9 cellular contexts compared by ENCODE assay signal in the genomic region with DNA sequence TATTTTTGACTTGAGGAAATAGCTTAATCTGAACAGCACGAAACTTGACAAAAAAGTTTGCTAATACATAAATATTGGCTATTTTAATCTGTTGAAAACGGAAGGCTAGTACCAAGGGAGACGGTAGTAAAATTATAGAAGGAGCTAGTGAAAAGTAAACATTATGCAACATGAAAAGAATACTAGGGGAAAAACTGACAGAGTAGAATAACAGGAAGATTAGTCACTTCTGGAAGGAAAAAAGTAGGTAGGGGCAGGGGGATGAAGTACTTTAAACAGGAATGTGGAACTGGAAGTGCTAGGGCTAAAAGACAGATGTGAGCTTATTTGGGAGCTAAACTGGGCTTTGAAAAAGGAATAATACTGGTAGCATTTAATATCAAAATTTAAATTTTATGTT.
DNase-seq lines count a peak whose midpoint lies in the region; ATAC-seq and TF ChIP-seq lines count a peak whose summit lies in the region.
"Had no signal": no experiment of that assay in that cellular context is flagged by ENCODE, and none has a peak within 500 bp of the region (broad histone marks: within the 10 kb centered on the region; RNA-seq: fewer than 3 reads in every experiment).

No MANE protein-coding gene starts in this region.

- WGBS in aorta, 2 donors: 2 to 3% methylated on average over 3 of the region's 3 CpGs

- H3K27me3 ChIP-seq in breast epithelium (no peaks in the 10 kb centered on the region), aorta (ENCODE audit: control insufficient read depth in 1 of 2, insufficient read depth in 2 of 2, low read length in 1 of 2) (no peaks in the 10 kb centered on the region)

- ATAC-seq in left colon (peak; percentile 44), aorta (ENCODE audit: low FRiP score) (peak; percentile 39)

- TF ChIP-seq POLR2A in breast epithelium (IDR thresholded peaks at IDR 0.05): no peak

- H3K9me3 Mint-ChIP-seq in MCF 10A (ENCODE audit: unreplicated experiment): no peaks in the 10 kb centered on the region
- peaks cover 13% of the 10 kb centered on the region for H3K9me3 Mint-ChIP-seq in nephron progenitor cell

- H3K4me3 Mint-ChIP-seq in MCF 10A (ENCODE audit: unreplicated experiment): peak overlapping the region; percentile 15
- H3K4me3 Mint-ChIP-seq in nephron progenitor cell: no peak overlapping the region

- H3K27me3 Mint-ChIP-seq in MCF 10A (ENCODE audit: insufficient read depth, unreplicated experiment) (no peaks in the 10 kb centered on the region), nephron progenitor cell (ENCODE audit: low read depth, poor library complexity) (peaks cover 3% of the 10 kb centered on the region)

- no peak overlapping the region for H3K4me3 ChIP-seq in breast epithelium
- H3K4me3 ChIP-seq in astrocyte of the cerebellum (ENCODE audit: low read depth, low read length): no peak overlapping the region
- no peak overlapping the region for H3K4me3 ChIP-seq in aorta (ENCODE audit: low read length in 2 of 2)

- H3K36me3 ChIP-seq in breast epithelium: no peaks in the 10 kb centered on the region
- H3K36me3 ChIP-seq in aorta (ENCODE audit: control insufficient read depth in 1 of 2, insufficient read depth in 2 of 2, low read length in 1 of 2): no peaks in the 10 kb centered on the region

- H3K27ac Mint-ChIP-seq in MCF 10A (ENCODE audit: low read depth, unreplicated experiment) (peak overlapping the region; percentile 18), nephron progenitor cell (no peak overlapping the region)

- TF ChIP-seq CTCF in MCF 10A (IDR thresholded peaks at IDR 0.05; ENCODE audit: unreplicated experiment): no peak
- no peak for TF ChIP-seq CTCF in breast epithelium (IDR thresholded peaks at IDR 0.05)
- TF ChIP-seq CTCF in astrocyte of the cerebellum (IDR thresholded peaks at IDR 0.05; ENCODE audit: low read depth, low read length, missing control alignments): no peak
- no peak for TF ChIP-seq CTCF in nephron progenitor cell (IDR thresholded peaks at IDR 0.05)

- DNase-seq in MCF 10A (ENCODE audit: unreplicated experiment) (peak; percentile 83), breast epithelium (ENCODE audit: low spot score in 2 of 2) (no peak), astrocyte of the cerebellum (ENCODE audit: low read depth) (peak; percentile 70), left colon (no peak), aorta (no peak), NCI-H2196 (lab: John Stamatoyannopoulos, UW; ENCODE audit: unreplicated experiment) (no peak), nephron progenitor cell (no peak), activated gamma-delta T cell (lab: John Stamatoyannopoulos, UW) (no peak)
- DNase-seq: left cardiac atrium had no signal

- CTCF ChIA-PET in MCF 10A (lab: Yijun Ruan, JAX): interaction anchor here (0.7 to 1.1 kb wide), 3 partner anchors 13 to 70 kb away, joined by 3 to 5 read pairs (median 4); no protein-coding TSS in a partner anchor

- H3K4me1 Mint-ChIP-seq in MCF 10A (ENCODE audit: insufficient read depth, unreplicated experiment) (peaks cover 40% of the 10 kb centered on the region), nephron progenitor cell (no peaks in the 10 kb centered on the region)

- H3K36me3 Mint-ChIP-seq in MCF 10A (ENCODE audit: insufficient read depth, unreplicated experiment) (peaks cover 8% of the 10 kb centered on the region), nephron progenitor cell (ENCODE audit: low read depth) (peaks cover 14% of the 10 kb centered on the region)

- H3K9me3 ChIP-seq in breast epithelium: no peaks in the 10 kb centered on the region
- no peaks in the 10 kb centered on the region for H3K9me3 ChIP-seq in aorta (ENCODE audit: control insufficient read depth, low read length)

- H3K27ac ChIP-seq in breast epithelium (peak overlapping the region in 1 of 2 donors; percentile 19), aorta (ENCODE audit: low read depth in 1 of 2, low read length in 2 of 2) (no peak overlapping the region)

- intact Hi-C loops in MCF 10A (cut with micrococcal nuclease): no loop called here
- intact Hi-C loops in breast epithelium (cut with DNase I; ENCODE audit: low total_unique reads): no loop called here
- intact Hi-C loops in left colon (cut with DNase I, micrococcal nuclease): no loop called here
- intact Hi-C loops in aorta (cut with DNase I): loop anchor here in 1 of 2 donors (10.0 kb wide), 1 partner anchor 54 kb away; no protein-coding TSS in a partner anchor

- in situ Hi-C loops in astrocyte of the cerebellum (cut with HindIII; ENCODE audit: low sequenced_read_pairs): no loop called here

- peaks cover 0 to 6% of the 10 kb centered on the region in 2 donors for H3K4me1 ChIP-seq in breast epithelium
- peaks cover 0 to 4% of the 10 kb centered on the region in 2 donors for H3K4me1 ChIP-seq in aorta (ENCODE audit: control insufficient read depth in 1 of 2, insufficient read depth in 2 of 2, low read length in 2 of 2)

- POLR2A ChIA-PET in MCF 10A (lab: Yijun Ruan, JAX): interaction anchor here (0.7 to 1.6 kb wide), 10 partner anchors 11 to 70 kb away, joined by 3 to 18 read pairs (median 4); a partner anchor contains a TSS

- no TSS peak for BruUV-seq in MCF 10A (replicated peaks; lab: Mats Ljungman, UMichigan)

Comparison
In these comparisons a context has a peak if more than half of its experiments do, and no peak if none do; other contexts are left out.
1. DNase-seq: peak in MCF 10A (single experiment) and astrocyte of the cerebellum (single experiment); none in breast epithelium (0 of 2), left colon (0 of 2), aorta (0 of 2), NCI-H2196 (single experiment), nephron progenitor cell (single experiment) and activated gamma-delta T cell (single experiment).